ENCODE assay signal across 8 cellular contexts in the genomic region with DNA sequence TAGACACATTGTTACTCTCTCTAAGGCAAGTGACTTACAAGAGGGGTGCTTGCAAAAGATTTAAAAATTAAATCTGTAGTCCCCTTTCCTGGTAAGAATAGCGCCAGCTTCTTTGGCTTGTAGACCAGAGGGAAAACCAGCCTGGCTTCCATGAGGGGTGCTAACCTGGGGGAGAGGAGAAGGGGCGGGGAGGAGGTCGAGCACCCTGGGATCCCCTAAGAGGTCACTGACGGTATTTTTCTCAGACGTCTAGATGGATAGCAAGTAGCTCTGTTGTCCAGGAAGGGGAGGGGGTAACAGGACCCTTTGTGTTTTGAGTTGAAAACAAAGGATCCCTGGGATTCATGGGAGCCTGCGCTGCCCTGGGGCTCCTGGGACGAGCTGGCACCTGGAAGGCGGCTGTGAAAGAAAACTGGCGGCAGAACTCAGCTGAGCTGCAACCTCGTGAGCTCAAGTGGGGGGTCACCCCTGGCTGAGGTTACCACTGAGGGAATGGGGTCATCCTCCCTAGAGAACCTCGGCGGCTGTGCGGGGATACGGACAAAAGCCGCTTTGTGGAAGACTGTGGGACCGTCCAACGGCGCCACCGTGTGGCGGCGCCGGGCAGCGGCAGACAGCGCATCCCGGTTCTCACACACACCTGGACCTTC.
DNase-seq lines count a peak whose midpoint lies in the region; ATAC-seq and TF ChIP-seq lines count a peak whose summit lies in the region.

No MANE protein-coding gene starts in this region.

- peak; percentile 72 for ATAC-seq in HG02588 (IDR thresholded peaks at IDR 0.05; ENCODE audit: unreplicated experiment)

- DNase-seq in NOMO-1 treated with DMSO at 0.1 percent for 48 hours (lab: John Stamatoyannopoulos, UW; ENCODE audit: unreplicated experiment) (peak; percentile 6), NOMO-1 treated with dmso at 0.1 percent for 144 hours (lab: John Stamatoyannopoulos, UW; ENCODE audit: unreplicated experiment) (no peak), NCI-H1092 treated with DMSO at 0.1 percent for 48 hours (lab: John Stamatoyannopoulos, UW) (peak; percentile 41), cerebellar cortex (ENCODE audit: low spot score) (peak; percentile 77), kidney tubule cell (ENCODE audit: low spot score) (peak; percentile 80)
- DNase-seq in stimulated activated CD4-positive, alpha-beta T cell treated with anti-CD3 and anti-CD28 coated beads, Interleukin-2, amount 100 ng/mL, for 4 hours (ENCODE audit: low read depth): peak; percentile 4

- TF ChIP-seq CTCF in WI38 (IDR thresholded peaks at IDR 0.05; ENCODE audit: low read depth, low read length): peak; percentile 95

- peak overlapping the region; percentile 9; the same call in 1 of the 2 replicates for H3K4me3 ChIP-seq in WI38 (ENCODE audit: low read depth, low read length)
